8 cellular contexts compared by ENCODE assay signal in genomic region chr20:34215711-34216381, GRCh38. TPM values are rescaled to one million over a fixed set of nuclear protein-coding genes. Genes with fewer than 3 reads are reported as not detected.
DNase-seq lines count a peak whose midpoint lies in the region; ATAC-seq, FAIRE-seq and TF ChIP-seq lines count a peak whose summit lies in the region.

No MANE protein-coding gene starts in this region.

- H3K79me2 ChIP-seq in osteoblast (ENCODE audit: insufficient read depth, low read length) = no peaks in the 10 kb centered on the region

- H4K20me1 ChIP-seq in osteoblast (ENCODE audit: insufficient read depth, low read length) = no peaks in the 10 kb centered on the region

- peak; percentile 63 for FAIRE-seq in HTR-8/SVneo (lab: Jason Lieb, UNC)

- H3K36me3 ChIP-seq in Peyer's patch (no peaks in the 10 kb centered on the region), osteoblast (ENCODE audit: insufficient read depth, low read length) (no peaks in the 10 kb centered on the region), thoracic aorta (no peaks in the 10 kb centered on the region)

- DNase-seq in Ammon's horn (ENCODE audit: low spot score) (peak; percentile 74), HTR-8/SVneo (ENCODE audit: insufficient read length, low spot score) (peak; percentile 75), Peyer's patch (peak; percentile 46 to 84 (median 83)), Right ventricle myocardium superior (peak; percentile 91), osteoblast (ENCODE audit: insufficient read length, low spot score, missing footprints) (peak; percentile 88), thoracic aorta (ENCODE audit: low spot score) (peak; percentile 45)
- peak; percentile 61 to 62 for DNase-seq in activated naive CD4-positive, alpha-beta T cell treated with anti-CD3 and anti-CD28 coated beads, Interleukin-2, amount 50 U/mL, for 72 hours (ENCODE audit: low spot score in 2 of 2)

- H3K27ac ChIP-seq in Peyer's patch (peak overlapping the region; percentile 4 to 67 (median 32)), osteoblast (ENCODE audit: low read depth, low read length) (peak overlapping the region; percentile 13), thoracic aorta (peak overlapping the region; percentile 43 to 46)

- H3K4me1 ChIP-seq in Peyer's patch = peaks cover 0 to 5% (median 0%) of the 10 kb centered on the region in 4 donors
- H3K4me1 ChIP-seq in osteoblast (ENCODE audit: insufficient read depth, low read length) = peaks cover 11% of the 10 kb centered on the region
- H3K4me1 ChIP-seq in thoracic aorta (ENCODE audit: control insufficient read depth in 1 of 2, low read depth in 2 of 2) = peaks cover 0 to 13% of the 10 kb centered on the region in 2 donors

- H2AFZ ChIP-seq in osteoblast (ENCODE audit: low read length) = peak overlapping the region; percentile 94

- TF ChIP-seq POLR2A in Peyer's patch (IDR thresholded peaks at IDR 0.05) = no peak

- intact Hi-C loops in Right ventricle myocardium superior (cut with DNase I) = no loop called here

- ATAC-seq in activated naive CD4-positive, alpha-beta T cell treated with anti-CD3 and anti-CD28 coated beads, Interleukin-2, amount 50 U/mL, for 72 hours = peak; percentile 94 to 97
- ATAC-seq in Right ventricle myocardium superior (ENCODE audit: poor library complexity) (peak; percentile 99), thoracic aorta (ENCODE audit: insufficient number of reproducible peaks, low FRiP score, low read depth) (peak; percentile 78), HG02588 (IDR thresholded peaks at IDR 0.05; ENCODE audit: unreplicated experiment) (no peak)

- peak overlapping the region; percentile 77 for H3K4me2 ChIP-seq in osteoblast (ENCODE audit: insufficient read depth, low read length)

- no peak overlapping the region for H3K27ac Mint-ChIP-seq in activated naive CD4-positive, alpha-beta T cell treated with anti-CD3 and anti-CD28 coated beads, Interleukin-2, amount 50 U/mL, for 72 hours

- H3K9me3 ChIP-seq in Peyer's patch (peaks cover 0 to 6% (median 0%) of the 10 kb centered on the region in 4 donors), osteoblast (ENCODE audit: low read depth, low read length) (no peaks in the 10 kb centered on the region), thoracic aorta (no peaks in the 10 kb centered on the region)

- H3K36me3 Mint-ChIP-seq in activated naive CD4-positive, alpha-beta T cell treated with anti-CD3 and anti-CD28 coated beads, Interleukin-2, amount 50 U/mL, for 72 hours = no peaks in the 10 kb centered on the region

- H3K27me3 ChIP-seq in Peyer's patch (no peaks in the 10 kb centered on the region), osteoblast (ENCODE audit: insufficient read depth, low read length) (no peaks in the 10 kb centered on the region), thoracic aorta (replicated peaks; ENCODE audit: insufficient read depth) (no peaks in the 10 kb centered on the region)

- H3K9me3 Mint-ChIP-seq in activated naive CD4-positive, alpha-beta T cell treated with anti-CD3 and anti-CD28 coated beads, Interleukin-2, amount 50 U/mL, for 72 hours = peaks cover 0 to 4% of the 10 kb centered on the region in 2 donors

- H3K4me3 ChIP-seq in Peyer's patch (peak overlapping the region; percentile 26 to 57 (median 40)), osteoblast (ENCODE audit: insufficient read depth, low read length) (peak overlapping the region; percentile 75), thoracic aorta (peak overlapping the region; percentile 71)

- peak in 1 of 6 experiments; percentile 24 for TF ChIP-seq CTCF in Peyer's patch (IDR thresholded peaks at IDR 0.05)
- TF ChIP-seq CTCF in osteoblast (IDR thresholded peaks at IDR 0.05; ENCODE audit: extremely low read depth, low read depth, low read length) = no peak
- peak; percentile 27 for TF ChIP-seq CTCF in thoracic aorta (IDR thresholded peaks at IDR 0.05)

RNA-seq across cellular contexts. Expression of gene ASIP, which starts 25.4 kb away (rescaled TPM):
- total RNA-seq in Peyer's patch (not detected), Right ventricle myocardium superior (18.9 TPM), osteoblast (not detected in 2 replicates), thoracic aorta (not detected)
- total RNA-seq in activated naive CD4-positive, alpha-beta T cell treated with anti-CD3 and anti-CD28 coated beads, Interleukin-2, amount 50 U/mL, for 72 hours = not detected

Comparison
In these comparisons a context has a peak if more than half of its experiments do, and no peak if none do; other contexts are left out.
1. RNA of gene ASIP, which starts 25.4 kb away (total RNA-seq): 18.9 TPM in Right ventricle myocardium superior (single experiment); not detected in activated naive CD4-positive, alpha-beta T cell treated with anti-CD3 and anti-CD28 coated beads, Interleukin-2, amount 50 U/mL, for 72 hours, not detected in Peyer's patch, not detected in osteoblast and not detected in thoracic aorta; every median in the first group is over 10 times any median in the second.
2. Peak in every context shown above with its lines, with median percentiles within 50 percentile points of each other: DNase-seq, H3K27ac ChIP-seq and H3K4me3 ChIP-seq.